In the genomic region with DNA sequence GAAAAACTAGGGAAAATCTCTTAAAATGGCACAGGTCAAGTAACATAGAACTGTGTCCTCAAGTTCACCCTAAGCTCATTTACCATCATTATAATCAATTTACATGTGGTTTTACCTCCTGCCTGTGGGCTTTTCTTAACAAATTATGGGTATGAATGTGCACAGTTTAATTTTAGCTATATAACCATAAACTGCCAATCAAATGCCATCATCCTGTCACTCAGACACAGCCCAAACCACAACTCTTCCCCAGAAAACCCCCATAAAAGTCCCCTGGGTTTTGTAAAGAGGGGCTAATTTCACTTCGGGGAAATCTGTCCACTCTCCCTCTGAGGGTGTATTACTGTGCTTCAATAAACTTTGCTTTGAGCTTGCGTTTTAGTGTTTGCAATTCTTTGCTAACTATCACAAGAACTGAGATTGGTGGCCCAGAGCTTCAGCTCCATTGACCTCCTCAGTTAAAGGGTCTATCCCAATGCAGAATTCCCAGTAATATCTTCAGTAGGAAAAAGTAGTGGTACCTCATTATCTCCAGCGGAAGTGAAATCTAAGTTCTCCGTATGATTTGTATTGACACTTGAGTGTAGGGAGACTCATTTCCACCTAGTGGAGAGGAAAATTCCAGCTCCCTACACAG, we compare ENCODE assay signal across 13 cellular contexts.
DNase-seq lines count a peak whose midpoint lies in the region; ATAC-seq and FAIRE-seq lines count a peak whose summit lies in the region.
"Had no signal": no experiment of that assay in that cellular context is flagged by ENCODE, and none has a peak within 500 bp of the region (broad histone marks: within the 10 kb centered on the region; RNA-seq: fewer than 3 reads in every experiment).

No MANE protein-coding gene starts in this region.

- peak; percentile 83 for ATAC-seq in GM21360 (IDR thresholded peaks at IDR 0.05; ENCODE audit: unreplicated experiment)
- ATAC-seq in HG02938 (IDR thresholded peaks at IDR 0.05; ENCODE audit: unreplicated experiment), result peak; percentile 82
- ATAC-seq in HG03565 (IDR thresholded peaks at IDR 0.05; ENCODE audit: unreplicated experiment), result peak; percentile 75
- ATAC-seq in Right ventricle myocardium superior (ENCODE audit: poor library complexity), result no peak
- ATAC-seq: activated CD8-positive, alpha-beta memory T cell treated with anti-CD3 and anti-CD28 coated beads, Interleukin-2, amount 10 ng/mL, durations not matched to agents 7 days and 5 days had no signal

- intact Hi-C loops in Right ventricle myocardium superior (cut with DNase I), result no loop called here

- peak; percentile 4 for DNase-seq in GM18507 (ENCODE audit: extremely low spot score, insufficient read length, low read depth)
- DNase-seq in DMS53 treated with DMSO at 0.1 percent for 48 hours (lab: John Stamatoyannopoulos, UW; ENCODE audit: unreplicated experiment), result no peak
- no peak for DNase-seq in NCI-H2196 (lab: John Stamatoyannopoulos, UW; ENCODE audit: unreplicated experiment)
- DNase-seq in Right ventricle myocardium superior, result no peak
- no peak for DNase-seq in NCI-H1417 (lab: John Stamatoyannopoulos, UW)
- DNase-seq: activated CD8-positive, alpha-beta memory T cell treated with anti-CD3 and anti-CD28 coated beads, Interleukin-2, amount 10 ng/mL, durations not matched to agents 7 days and 5 days; amniotic stem cell; C1 segment of cervical spinal cord; NCI-H1694; OCI-M1 had no signal

- peak; percentile 58 for FAIRE-seq in GM18507 (lab: Jason Lieb, UNC)
